In the genomic region with DNA sequence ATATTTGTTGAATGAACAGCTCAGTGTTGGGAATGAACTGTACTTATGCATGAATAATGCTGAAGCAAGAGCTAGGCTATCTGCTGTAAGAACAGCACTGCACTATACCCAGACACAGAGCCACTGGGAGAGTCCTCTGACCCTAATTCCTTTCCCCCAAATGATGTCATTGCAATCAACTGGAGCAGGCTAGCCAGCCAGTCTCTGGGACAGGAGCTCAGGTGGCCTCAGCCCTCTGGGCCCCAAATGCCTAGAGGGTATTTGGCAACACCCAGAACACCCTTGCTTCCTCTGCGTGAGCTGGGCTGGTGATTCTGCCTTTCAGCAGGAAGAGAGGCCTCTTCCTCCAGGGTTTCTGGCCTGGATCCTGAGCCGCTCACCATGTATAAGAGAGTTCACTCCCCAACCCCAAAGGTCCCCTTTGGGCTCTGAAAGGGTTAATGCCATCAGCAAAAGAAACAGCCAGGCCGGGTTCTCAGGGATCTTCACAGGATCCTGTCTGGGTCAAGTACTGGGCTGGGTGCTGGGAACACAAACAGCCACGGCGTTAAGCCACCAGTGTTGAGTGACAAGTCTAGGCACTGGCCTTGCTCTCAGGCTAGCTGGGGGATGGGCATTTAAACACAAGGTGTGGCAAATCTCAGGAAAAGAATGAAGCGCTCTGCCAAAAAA, we compare ENCODE assay signal across 17 cellular contexts. TPM values are rescaled to one million over a fixed set of nuclear protein-coding genes. Genes with fewer than 3 reads are reported as not detected.
DNase-seq lines count a peak whose midpoint lies in the region; ATAC-seq and TF ChIP-seq lines count a peak whose summit lies in the region.
"Had no signal": no experiment of that assay in that cellular context is flagged by ENCODE, and none has a peak within 500 bp of the region (broad histone marks: within the 10 kb centered on the region; RNA-seq: fewer than 3 reads in every experiment).

No MANE protein-coding gene starts in this region.

- H3K4me1 Mint-ChIP-seq in natural killer cell: no peaks in the 10 kb centered on the region

- H2BK20ac ChIP-seq in IMR-90 (ENCODE audit: low read depth, low read length): no peak overlapping the region

- H3K4me3 ChIP-seq in IMR-90 (ENCODE audit: insufficient read depth, low read depth, low read length) (no peak overlapping the region), left ventricle myocardium inferior (no peak overlapping the region)
- H3K4me3 ChIP-seq: ascending aorta, testis had no signal

- no peak overlapping the region for H2AFZ ChIP-seq in IMR-90 (replicated peaks; ENCODE audit: low read length, poor library complexity)
- H2AFZ ChIP-seq: parathyroid adenoma had no signal

- peaks cover 12% of the 10 kb centered on the region for H3K9me3 ChIP-seq in IMR-90 (ENCODE audit: control insufficient read depth, insufficient read depth, low read length)
- peaks cover 34% of the 10 kb centered on the region for H3K9me3 ChIP-seq in left ventricle myocardium inferior (replicated peaks)
- H3K9me3 ChIP-seq: testis had no signal

- WGBS in IMR-90 (ENCODE audit: extremely low coverage in 2 of 2, insufficient read length in 1 of 2), 2 experiments: 23% methylated on average over 4 of the region's 6 CpGs; no CpG with 5 or more reads in 1 of the 2 experiments

- H2AK9ac ChIP-seq in IMR-90 (replicated peaks; ENCODE audit: low read depth, low read length, poor library complexity): no peak overlapping the region

- H3K27me3 ChIP-seq in IMR-90 (ENCODE audit: control insufficient read depth, insufficient read depth, low read length) (peaks cover 28% of the 10 kb centered on the region), left ventricle myocardium inferior (ENCODE audit: low read depth) (peaks cover 45% of the 10 kb centered on the region)
- H3K27me3 ChIP-seq: ascending aorta, testis had no signal

- H3K79me1 ChIP-seq in IMR-90 (ENCODE audit: low read depth in 1 of 2, low read length in 2 of 2): no peaks in the 10 kb centered on the region

- H2BK15ac ChIP-seq in IMR-90 (ENCODE audit: low read depth, low read length): no peak overlapping the region

- no peak overlapping the region for H3K56ac ChIP-seq in IMR-90 (ENCODE audit: extremely low read depth, insufficient read depth, low read length)

- H4K20me1 ChIP-seq in IMR-90 (ENCODE audit: insufficient read depth, low read length): no peaks in the 10 kb centered on the region

- H3K9me3 Mint-ChIP-seq in natural killer cell: peaks cover 7 to 8% of the 10 kb centered on the region in 2 donors

- no peak overlapping the region for H4K91ac ChIP-seq in IMR-90 (ENCODE audit: insufficient read depth, low read depth, low read length)

- H3K4ac ChIP-seq in IMR-90 (ENCODE audit: low read depth, low read length): no peak overlapping the region

- H2BK120ac ChIP-seq in IMR-90 (ENCODE audit: low read depth, low read length): no peak overlapping the region

- peaks cover 4 to 7% of the 10 kb centered on the region in 2 donors for H3K27me3 Mint-ChIP-seq in natural killer cell (ENCODE audit: low read depth in 2 of 2)

- no peak for TF ChIP-seq POLR2A in IMR-90 (IDR thresholded peaks at IDR 0.05; ENCODE audit: low read depth, low read length)

- ATAC-seq in IMR-90 (ENCODE audit: low read depth): peak; percentile 29; the same call in 1 of the 2 replicates
- peak; percentile 77 for ATAC-seq in esophagus mucosa
- ATAC-seq in natural killer cell: no peak
- ATAC-seq in HG03135 (IDR thresholded peaks at IDR 0.05; ENCODE audit: unreplicated experiment): no peak

- H3K36me3 ChIP-seq in IMR-90 (ENCODE audit: control insufficient read depth, insufficient read depth, low read length) (no peaks in the 10 kb centered on the region), left ventricle myocardium inferior (no peaks in the 10 kb centered on the region)
- H3K36me3 ChIP-seq: ascending aorta had no signal

- H3K4me3 Mint-ChIP-seq in natural killer cell: no peak overlapping the region

- intact Hi-C loops in IMR-90 (cut with micrococcal nuclease): no loop called here
- intact Hi-C loops in natural killer cell (cut with micrococcal nuclease): no loop called here
- intact Hi-C loops in left ventricle myocardium inferior (cut with micrococcal nuclease): no loop called here

- CTCF ChIA-PET in IMR-90 (lab: Yijun Ruan, JAX): no interaction called here

- TF ChIP-seq CTCF in IMR-90 (conservative IDR thresholded peaks at IDR 0.05; ENCODE audit: low read depth, low read length) (no peak), natural killer cell (IDR thresholded peaks at IDR 0.05) (no peak), left ventricle myocardium inferior (IDR thresholded peaks at IDR 0.05; ENCODE audit: borderline replicate concordance) (no peak)

- dilution Hi-C loops in IMR-90 (cut with HindIII; ENCODE audit: low sequenced_read_pairs, unreplicated experiment): no loop called here

- no peak overlapping the region for H2AK5ac ChIP-seq in IMR-90 (ENCODE audit: low read depth, low read length)

- no peak overlapping the region for H3K23ac ChIP-seq in IMR-90 (ENCODE audit: low read depth, low read length)

- no peaks in the 10 kb centered on the region for H3K4me1 ChIP-seq in IMR-90 (ENCODE audit: control insufficient read depth, insufficient read depth, low read length)
- no peaks in the 10 kb centered on the region for H3K4me1 ChIP-seq in left ventricle myocardium inferior
- H3K4me1 ChIP-seq: ascending aorta, parathyroid adenoma had no signal

- peaks cover 12% of the 10 kb centered on the region for H3K36me3 Mint-ChIP-seq in natural killer cell

- BruUV-seq in IMR-90 (replicated peaks; lab: Mats Ljungman, UMichigan): no TSS peak

- no peak overlapping the region for H3K18ac ChIP-seq in IMR-90 (ENCODE audit: low read depth, low read length)

- no peak overlapping the region for H2BK5ac ChIP-seq in IMR-90 (ENCODE audit: low read depth, low read length, poor library complexity, severe bottlenecking)

- POLR2A ChIA-PET in IMR-90 (lab: Charles Lee; ENCODE audit: unreplicated experiment): no interaction called here

- H4K5ac ChIP-seq in IMR-90 (ENCODE audit: low read depth, low read length): no peak overlapping the region

- H3K9me1 ChIP-seq in IMR-90 (ENCODE audit: insufficient read depth, low read length): no peaks in the 10 kb centered on the region

- no peak overlapping the region for H3K27ac Mint-ChIP-seq in natural killer cell

- no peak overlapping the region for H3K27ac ChIP-seq in IMR-90 (ENCODE audit: insufficient read depth, low read length)
- H3K27ac ChIP-seq in left ventricle myocardium inferior (replicated peaks): no peak overlapping the region
- H3K27ac ChIP-seq: ascending aorta, KMS-11, parathyroid adenoma, testis had no signal

- H3K4me2 ChIP-seq in IMR-90 (ENCODE audit: low read depth, low read length): no peak overlapping the region
- H3K4me2 ChIP-seq: KMS-11 had no signal

- peak; percentile 86 to 89 for DNase-seq in AML-193 (lab: John Stamatoyannopoulos, UW)
- DNase-seq in IMR-90: no peak
- peak; percentile 90 for DNase-seq in RPMI7951 (ENCODE audit: low read depth)
- DNase-seq in cerebellum (ENCODE audit: low spot score): no peak
- no peak for DNase-seq in natural killer cell
- no peak for DNase-seq in left ventricle myocardium inferior
- DNase-seq: ACHN; activated CD4-positive, alpha-beta T cell treated with anti-CD3 and anti-CD28 coated beads, Interleukin-2, amount 50 U/mL, for 48 hours; foreskin melanocyte; NCI-H2081 treated with DMSO at 0.1 percent for 48 hours; testis had no signal

- TF ChIP-seq RAD21 in IMR-90 (IDR thresholded peaks at IDR 0.05; ENCODE audit: low read length): no peak

- no peak overlapping the region for H3K14ac ChIP-seq in IMR-90 (replicated peaks; ENCODE audit: low read depth, low read length)

- H3K9ac ChIP-seq in IMR-90 (ENCODE audit: low read depth, low read length): no peak overlapping the region
- H3K9ac ChIP-seq: KMS-11, parathyroid adenoma had no signal

- H4K8ac ChIP-seq in IMR-90 (ENCODE audit: low read depth in 2 of 2, low read length in 2 of 2): no peak overlapping the region

- in situ Hi-C loops in IMR-90 (cut with MboI; ENCODE audit: low sequenced_read_pairs): no loop called here

TF ChIP-seq in IMR-90, 13 proteins besides CTCF, POLR2A, EP300 and RAD21:
- TF ChIP-seq CHD1 (IDR thresholded peaks at IDR 0.05; ENCODE audit: low read depth, low read length): no peak
- no peak for TF ChIP-seq NFE2L2 (IDR thresholded peaks at IDR 0.05; ENCODE audit: low read depth, low read length)
- TF ChIP-seq MXI1 (IDR thresholded peaks at IDR 0.05; ENCODE audit: borderline replicate concordance, low read depth, low read length): no peak
- TF ChIP-seq BHLHE40 (IDR thresholded peaks at IDR 0.05; ENCODE audit: low read depth, low read length): no peak
TF ChIP-seq in IMR-90: peak in this region for 0.

RNA-seq across cellular contexts. Expression of a gene that starts 3.7 kb away (rescaled TPM):
- not detected in 2 replicates for total RNA-seq in IMR-90 (2012; rRNA removed)
- not detected in 2 replicates for polyA plus RNA-seq in IMR-90 (2012; rRNA removed)
- polyA plus RNA-seq in IMR-90 (2012; cell fraction: cytosol; rRNA removed): not detected in 2 replicates
- polyA plus RNA-seq in IMR-90 (2012; cell fraction: nucleus; rRNA removed; ENCODE audit: low replicate concordance): not detected in 2 replicates
- 3.5 and 6.7 TPM in 2 replicates for total RNA-seq in RPMI7951 (2014; rRNA removed; shearing (Covaris generic))
- total RNA-seq in esophagus mucosa: not detected
- 0.09 TPM for total RNA-seq in cerebellum
- total RNA-seq in natural killer cell: 10 to 100 TPM in 1 of 3 donors, 1 to 10 TPM in 2; 1.4 to 11.6 (median 1.7) TPM
- total RNA-seq in left ventricle myocardium inferior: 0.22 TPM
- total RNA-seq: ascending aorta had no signal

RNA-seq across cellular contexts. Expression of a gene that starts 55.4 kb away (rescaled TPM):
- total RNA-seq in IMR-90 (2012; rRNA removed) (not detected in 2 replicates), esophagus mucosa (3.3 TPM), cerebellum (not detected), natural killer cell (not detected), left ventricle myocardium inferior (not detected)
- polyA plus RNA-seq in IMR-90 (2012; rRNA removed): not detected in 2 replicates
- not detected in 2 replicates for polyA plus RNA-seq in IMR-90 (2012; cell fraction: cytosol; rRNA removed)
- polyA plus RNA-seq in IMR-90 (2012; cell fraction: nucleus; rRNA removed; ENCODE audit: low replicate concordance): 0.01 and 0.03 TPM in 2 replicates
- 44.9 and 48.8 TPM in 2 replicates for total RNA-seq in RPMI7951 (2014; rRNA removed; shearing (Covaris generic))
- total RNA-seq: ascending aorta, mononuclear cell had no signal

Comparison
In these comparisons a context has a peak if more than half of its experiments do, and no peak if none do; other contexts are left out.
1. DNase-seq: peak in AML-193 (2 of 2) and RPMI7951 (single experiment); none in IMR-90 (single experiment), cerebellum (single experiment), natural killer cell (single experiment) and left ventricle myocardium inferior (single experiment).
2. ATAC-seq: peak in IMR-90 (single experiment) and esophagus mucosa (single experiment); none in natural killer cell (0 of 3) and HG03135 (single experiment).
3. RNA of a gene that starts 55.4 kb away (total RNA-seq): 44.9 to 48.8 TPM in RPMI7951; 3.3 TPM in esophagus mucosa (single experiment), not detected in IMR-90, not detected in cerebellum (single experiment), not detected in natural killer cell and not detected in left ventricle myocardium inferior (single experiment); every median in the first group is over 10 times any median in the second.